In the genomic region with DNA sequence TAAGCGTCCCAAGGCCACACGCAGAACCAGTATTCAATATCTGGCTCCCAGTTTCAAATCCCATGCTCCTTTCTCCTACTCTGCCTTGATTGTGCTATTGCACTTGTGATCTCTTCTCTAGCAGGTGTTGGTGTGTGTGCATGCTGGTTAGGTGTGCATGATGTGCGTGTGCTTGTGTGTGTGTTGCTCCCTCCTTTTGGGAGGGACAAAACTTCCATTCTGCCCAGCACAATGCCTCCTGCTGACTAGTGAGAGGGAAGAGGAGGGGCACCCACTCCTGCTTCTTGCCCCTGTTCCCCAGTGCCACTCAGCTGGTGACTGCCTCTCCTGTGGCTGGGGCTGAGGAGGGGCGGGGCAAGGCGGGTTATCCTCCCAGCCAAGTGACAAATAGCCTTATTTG, we compare ENCODE assay signal across 2 cellular contexts.
A peak's percentile ranks its signal among the peaks of the same experiment; 100 is the strongest.
TF ChIP-seq lines count a peak whose summit lies in the region.

No MANE protein-coding gene starts in this region.

TF ChIP-seq in HEK293, 187 proteins besides CTCF, POLR2A, EP300 and RAD21:
- TF ChIP-seq ZNF785 (tag by site-specific recombination; IDR thresholded peaks at IDR 0.05) (no peak), ZIC2 (tag by site-specific recombination; IDR thresholded peaks at IDR 0.05) (peak; percentile 60), ZNF133 (tag by site-specific recombination; IDR thresholded peaks at IDR 0.05) (peak; percentile 96)
- TF ChIP-seq, protein P1, sequence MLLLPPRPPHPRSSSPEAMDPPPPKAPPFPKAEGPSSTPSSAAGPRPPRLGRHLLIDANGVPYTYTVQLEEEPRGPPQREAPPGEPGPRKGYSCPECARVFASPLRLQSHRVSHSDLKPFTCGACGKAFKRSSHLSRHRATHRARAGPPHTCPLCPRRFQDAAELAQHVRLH (tag by site-specific recombination; IDR thresholded peaks at IDR 0.05) = no peak
- TF ChIP-seq, protein P2, sequence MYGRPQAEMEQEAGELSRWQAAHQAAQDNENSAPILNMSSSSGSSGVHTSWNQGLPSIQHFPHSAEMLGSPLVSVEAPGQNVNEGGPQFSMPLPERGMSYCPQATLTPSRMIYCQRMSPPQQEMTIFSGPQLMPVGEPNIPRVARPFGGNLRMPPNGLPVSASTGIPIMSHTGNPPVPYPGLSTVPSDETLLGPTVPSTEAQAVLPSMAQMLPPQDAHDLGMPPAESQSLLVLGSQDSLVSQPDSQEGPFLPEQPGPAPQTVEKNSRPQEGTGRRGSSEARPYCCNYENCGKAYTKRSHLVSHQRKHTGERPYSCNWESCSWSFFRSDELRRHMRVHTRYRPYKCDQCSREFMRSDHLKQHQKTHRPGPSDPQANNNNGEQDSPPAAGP (tag by site-specific recombination; IDR thresholded peaks at IDR 0.05) = peak; percentile 69; the same call in 1 of the 2 replicates

TF ChIP-seq in GM12878, 131 proteins besides CTCF, POLR2A, EP300 and RAD21:
- TF ChIP-seq HDAC2 (IDR thresholded peaks at IDR 0.05) = no peak
- TF ChIP-seq, protein P3, sequence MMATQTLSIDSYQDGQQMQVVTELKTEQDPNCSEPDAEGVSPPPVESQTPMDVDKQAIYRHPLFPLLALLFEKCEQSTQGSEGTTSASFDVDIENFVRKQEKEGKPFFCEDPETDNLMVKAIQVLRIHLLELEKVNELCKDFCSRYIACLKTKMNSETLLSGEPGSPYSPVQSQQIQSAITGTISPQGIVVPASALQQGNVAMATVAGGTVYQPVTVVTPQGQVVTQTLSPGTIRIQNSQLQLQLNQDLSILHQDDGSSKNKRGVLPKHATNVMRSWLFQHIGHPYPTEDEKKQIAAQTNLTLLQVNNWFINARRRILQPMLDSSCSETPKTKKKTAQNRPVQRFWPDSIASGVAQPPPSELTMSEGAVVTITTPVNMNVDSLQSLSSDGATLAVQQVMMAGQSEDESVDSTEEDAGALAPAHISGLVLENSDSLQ (IDR thresholded peaks at IDR 0.05) = 0 out of 2 replicates have a peak, but pooled peaks have one; percentile 20
TF ChIP-seq in GM12878: peak in this region for 1.
